In the genomic region with DNA sequence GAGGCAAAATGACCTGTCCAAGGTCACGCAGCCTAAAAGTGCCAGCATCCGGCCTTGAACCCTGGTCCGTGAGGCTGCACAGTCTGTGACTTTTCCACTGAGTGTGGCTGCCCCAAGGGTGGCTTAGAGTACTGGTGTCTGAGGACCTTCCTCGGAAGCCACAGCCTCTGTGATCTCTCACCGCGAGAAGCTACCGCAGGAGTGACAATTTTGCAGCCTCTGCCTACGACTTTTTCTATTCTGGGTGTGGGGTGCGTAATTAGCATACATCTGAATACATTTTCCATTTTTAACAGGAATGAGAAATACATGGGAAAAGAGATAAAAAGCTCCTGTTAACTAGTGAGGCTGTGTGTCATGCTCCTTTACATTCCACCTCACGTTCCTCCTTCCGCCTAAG, we compare ENCODE assay signal across 21 cellular contexts. TPM values are rescaled to one million over a fixed set of nuclear protein-coding genes. Genes with fewer than 3 reads are reported as not detected.
DNase-seq lines count a peak whose midpoint lies in the region; ATAC-seq and TF ChIP-seq lines count a peak whose summit lies in the region.
"Had no signal": no experiment of that assay in that cellular context is flagged by ENCODE, and none has a peak within 500 bp of the region (broad histone marks: within the 10 kb centered on the region; RNA-seq: fewer than 3 reads in every experiment).

No MANE protein-coding gene starts in this region.

- peaks cover 9% of the 10 kb centered on the region for H3K27me3 Mint-ChIP-seq in activated naive CD8-positive, alpha-beta T cell treated with anti-CD3 and anti-CD28 coated beads, Interleukin-2, amount 50 U/mL, for 24 hours

- H3K36me3 Mint-ChIP-seq in activated naive CD8-positive, alpha-beta T cell treated with anti-CD3 and anti-CD28 coated beads, Interleukin-2, amount 50 U/mL, for 24 hours (ENCODE audit: low read depth): no peaks in the 10 kb centered on the region

- TF ChIP-seq EP300 in sigmoid colon (IDR thresholded peaks at IDR 0.05): no peak

- H4K20me1 ChIP-seq in osteoblast (ENCODE audit: insufficient read depth, low read length): no peaks in the 10 kb centered on the region

- TF ChIP-seq POLR2A in sigmoid colon (IDR thresholded peaks at IDR 0.05): no peak

- WGBS in sigmoid colon, 2 donors: 80 to 81% methylated on average over 11 of the region's 11 CpGs
- WGBS in right cardiac atrium: 82% methylated on average over 11 of the region's 11 CpGs

- intact Hi-C loops in sigmoid colon (cut with DNase I) (no loop called here), right cardiac atrium (cut with DNase I) (no loop called here)

- no peak overlapping the region for H3K4me2 ChIP-seq in osteoblast (ENCODE audit: insufficient read depth, low read length)

- H3K9me3 ChIP-seq in sigmoid colon: peaks cover 0 to 3% (median 0%) of the 10 kb centered on the region in 4 donors
- H3K9me3 ChIP-seq in osteoblast (ENCODE audit: low read depth, low read length): no peaks in the 10 kb centered on the region
- no peaks in the 10 kb centered on the region for H3K9me3 ChIP-seq in right cardiac atrium (ENCODE audit: control insufficient read depth, low read length)
- H3K9me3 ChIP-seq: breast epithelium, tibial nerve had no signal

- peaks cover 19% of the 10 kb centered on the region for H3K4me1 Mint-ChIP-seq in activated naive CD8-positive, alpha-beta T cell treated with anti-CD3 and anti-CD28 coated beads, Interleukin-2, amount 50 U/mL, for 24 hours

- no peak overlapping the region for H3K4me3 ChIP-seq in sigmoid colon
- H3K4me3 ChIP-seq in osteoblast (ENCODE audit: insufficient read depth, low read length): no peak overlapping the region
- no peak overlapping the region for H3K4me3 ChIP-seq in right cardiac atrium (ENCODE audit: low read length)
- H3K4me3 ChIP-seq: breast epithelium, tibial nerve had no signal

- no peak overlapping the region for H3K27ac Mint-ChIP-seq in activated naive CD8-positive, alpha-beta T cell treated with anti-CD3 and anti-CD28 coated beads, Interleukin-2, amount 50 U/mL, for 24 hours
- H3K27ac Mint-ChIP-seq: CD4-positive, alpha-beta T cell had no signal

- no peaks in the 10 kb centered on the region for H3K36me3 ChIP-seq in sigmoid colon
- no peaks in the 10 kb centered on the region for H3K36me3 ChIP-seq in osteoblast (ENCODE audit: insufficient read depth, low read length)
- H3K36me3 ChIP-seq: breast epithelium, tibial nerve had no signal

- TF ChIP-seq CTCF in sigmoid colon (IDR thresholded peaks at IDR 0.05): no peak
- no peak for TF ChIP-seq CTCF in osteoblast (IDR thresholded peaks at IDR 0.05; ENCODE audit: extremely low read depth, low read depth, low read length)

- DNase-seq in activated naive CD4-positive, alpha-beta T cell treated with Interleukin-2 at 50 U/mL for 16 hours: peak; percentile 30
- DNase-seq in activated naive CD4-positive, alpha-beta T cell treated with anti-CD3 and anti-CD28 coated beads, Interleukin-2, amount 50 U/mL, for 16 hours: no peak
- DNase-seq in activated naive CD8-positive, alpha-beta T cell treated with anti-CD3 and anti-CD28 coated beads, Interleukin-2, amount 50 U/mL, for 24 hours: peak; percentile 30
- peak; percentile 21 for DNase-seq in stimulated activated CD4-positive, alpha-beta T cell treated with anti-CD3 and anti-CD28 coated beads, Interleukin-4, amount 100 ng/mL, for 1 hour
- no peak for DNase-seq in sigmoid colon
- no peak for DNase-seq in osteoblast (ENCODE audit: insufficient read length, low spot score, missing footprints)
- no peak for DNase-seq in right cardiac atrium
- no peak for DNase-seq in NCI-H128 (lab: John Stamatoyannopoulos, UW; ENCODE audit: unreplicated experiment)
- DNase-seq: ACHN; CD4-positive, alpha-beta T cell; dermis blood vessel endothelial cell; foreskin melanocyte; KG1; mesenchymal stem cell; naive thymus-derived CD8-positive, alpha-beta T cell; NCI-H2081 had no signal

- no peaks in the 10 kb centered on the region for H3K79me2 ChIP-seq in osteoblast (ENCODE audit: insufficient read depth, low read length)

- H3K27me3 ChIP-seq in sigmoid colon: no peaks in the 10 kb centered on the region
- no peaks in the 10 kb centered on the region for H3K27me3 ChIP-seq in osteoblast (ENCODE audit: insufficient read depth, low read length)
- no peaks in the 10 kb centered on the region for H3K27me3 ChIP-seq in right cardiac atrium (ENCODE audit: control insufficient read depth, insufficient read depth)
- H3K27me3 ChIP-seq: tibial nerve had no signal

- H3K9me3 Mint-ChIP-seq in activated naive CD8-positive, alpha-beta T cell treated with anti-CD3 and anti-CD28 coated beads, Interleukin-2, amount 50 U/mL, for 24 hours: peaks cover 8% of the 10 kb centered on the region
- H3K9me3 Mint-ChIP-seq: CD4-positive, alpha-beta T cell had no signal

- no peak overlapping the region for H3K4me3 Mint-ChIP-seq in activated naive CD8-positive, alpha-beta T cell treated with anti-CD3 and anti-CD28 coated beads, Interleukin-2, amount 50 U/mL, for 24 hours
- H3K4me3 Mint-ChIP-seq: CD4-positive, alpha-beta T cell; naive thymus-derived CD8-positive, alpha-beta T cell had no signal

- H3K4me1 ChIP-seq in sigmoid colon: no peaks in the 10 kb centered on the region
- no peaks in the 10 kb centered on the region for H3K4me1 ChIP-seq in osteoblast (ENCODE audit: insufficient read depth, low read length)
- no peaks in the 10 kb centered on the region for H3K4me1 ChIP-seq in right cardiac atrium (ENCODE audit: control insufficient read depth, insufficient read depth, low read length)
- H3K4me1 ChIP-seq: breast epithelium, tibial nerve had no signal

- peak; percentile 73 for ATAC-seq in activated naive CD8-positive, alpha-beta T cell treated with anti-CD3 and anti-CD28 coated beads, Interleukin-2, amount 50 U/mL, for 24 hours
- ATAC-seq in right cardiac atrium: no peak

- no peak overlapping the region for H2AFZ ChIP-seq in osteoblast (ENCODE audit: low read length)

- H3K27ac ChIP-seq in sigmoid colon (no peak overlapping the region), osteoblast (ENCODE audit: low read depth, low read length) (no peak overlapping the region), right cardiac atrium (ENCODE audit: low read length) (no peak overlapping the region)
- H3K27ac ChIP-seq: breast epithelium, epithelial cell of prostate, RWPE1, tibial nerve had no signal

RNA-seq across cellular contexts. Expression of gene HRH2, which starts 48.4 kb away (rescaled TPM):
- total RNA-seq in sigmoid colon (1 to 10 TPM; 1.1 to 3.8 (median 2.0) TPM), osteoblast (0.36 and 0.59 TPM in 2 replicates), right cardiac atrium (10 to 100 TPM; 21.0 to 37.5 (median 32.0) TPM)
- polyA plus RNA-seq in sigmoid colon (1 to 10 TPM in 1 of 3 donors, under 1 TPM in 2; under 0.01 to 3.6 (median 0.23) TPM), right cardiac atrium (18.6 TPM)
- total RNA-seq: dermis blood vessel endothelial cell, NCI-H460 had no signal

Comparison
In these comparisons a context has a peak if more than half of its experiments do, and no peak if none do; other contexts are left out.
1. DNase-seq: peak in activated naive CD4-positive, alpha-beta T cell treated with Interleukin-2 at 50 U/mL for 16 hours (single experiment), activated naive CD8-positive, alpha-beta T cell treated with anti-CD3 and anti-CD28 coated beads, Interleukin-2, amount 50 U/mL, for 24 hours (single experiment) and stimulated activated CD4-positive, alpha-beta T cell treated with anti-CD3 and anti-CD28 coated beads, Interleukin-4, amount 100 ng/mL, for 1 hour (single experiment); none in activated naive CD4-positive, alpha-beta T cell treated with anti-CD3 and anti-CD28 coated beads, Interleukin-2, amount 50 U/mL, for 16 hours (single experiment), sigmoid colon (single experiment), osteoblast (single experiment), right cardiac atrium (0 of 3) and NCI-H128 (single experiment).
2. RNA of gene HRH2, which starts 48.4 kb away (total RNA-seq): 21.0 to 37.5 TPM in right cardiac atrium; 1.1 to 3.8 TPM in sigmoid colon and 0.36 to 0.59 TPM in osteoblast; every median in the first group is over 4 times any median in the second.